In the genomic region with DNA sequence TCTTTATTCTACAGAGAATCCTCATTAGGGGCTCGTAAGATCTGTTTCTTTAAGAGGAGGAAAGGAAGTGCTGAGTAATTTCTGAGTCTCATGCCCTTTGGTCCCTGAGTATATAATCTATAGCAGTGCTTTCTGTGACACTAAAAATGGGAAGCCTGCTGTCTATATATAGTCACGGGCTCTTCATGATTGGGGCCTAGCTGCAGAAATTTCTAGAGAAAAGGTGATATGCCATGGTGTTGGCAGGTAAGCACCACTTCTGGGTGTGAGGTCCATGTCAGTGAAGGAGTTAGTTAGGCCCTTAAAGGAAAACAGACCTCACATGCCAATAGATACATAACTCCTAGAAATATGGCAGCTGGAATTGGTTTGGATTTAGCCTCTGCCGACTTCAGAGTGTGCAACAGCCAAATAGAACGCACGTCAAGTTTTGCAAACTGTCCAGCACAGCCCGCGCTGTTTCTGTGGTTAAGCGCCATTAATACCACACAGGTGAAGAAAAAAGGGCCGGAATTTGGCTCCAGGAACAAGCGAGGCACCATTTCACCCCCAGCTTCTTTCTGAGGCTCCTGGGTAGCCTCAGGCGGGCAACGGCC, we compare ENCODE assay signal across 1 cellular context.
TF ChIP-seq lines count a peak whose summit lies in the region.

No MANE protein-coding gene starts in this region.

TF ChIP-seq in A549, 52 proteins besides CTCF, POLR2A, EP300 and RAD21 (continued from another document):
- TF ChIP-seq ZSCAN20 (CRISPR knock-in tag; IDR thresholded peaks at IDR 0.05) (peak; percentile 38; the same call in 1 of the 2 replicates), SMC3 (IDR thresholded peaks at IDR 0.05) (no peak), MAFK (IDR thresholded peaks at IDR 0.05; ENCODE audit: partially characterized antibody) (no peak), NFE2L2 (conservative IDR thresholded peaks at IDR 0.05; ENCODE audit: low read length) (no peak), HES2 (IDR thresholded peaks at IDR 0.05) (no peak), MAZ (IDR thresholded peaks at IDR 0.05; ENCODE audit: borderline replicate concordance, low read depth, low read length) (no peak), FOSB (CRISPR knock-in tag; IDR thresholded peaks at IDR 0.05) (no peak), ZC3H11A (IDR thresholded peaks at IDR 0.05) (no peak), ELK1 (IDR thresholded peaks at IDR 0.05; ENCODE audit: low read depth, low read length) (no peak), EHMT2 (IDR thresholded peaks at IDR 0.05; ENCODE audit: low read depth) (no peak), FOSL2 (IDR thresholded peaks at IDR 0.05) (no peak), FOSL2 (CRISPR knock-in tag; IDR thresholded peaks at IDR 0.05) (peak; percentile 25; the same call in 1 of the 2 replicates)
- TF ChIP-seq, protein P1, sequence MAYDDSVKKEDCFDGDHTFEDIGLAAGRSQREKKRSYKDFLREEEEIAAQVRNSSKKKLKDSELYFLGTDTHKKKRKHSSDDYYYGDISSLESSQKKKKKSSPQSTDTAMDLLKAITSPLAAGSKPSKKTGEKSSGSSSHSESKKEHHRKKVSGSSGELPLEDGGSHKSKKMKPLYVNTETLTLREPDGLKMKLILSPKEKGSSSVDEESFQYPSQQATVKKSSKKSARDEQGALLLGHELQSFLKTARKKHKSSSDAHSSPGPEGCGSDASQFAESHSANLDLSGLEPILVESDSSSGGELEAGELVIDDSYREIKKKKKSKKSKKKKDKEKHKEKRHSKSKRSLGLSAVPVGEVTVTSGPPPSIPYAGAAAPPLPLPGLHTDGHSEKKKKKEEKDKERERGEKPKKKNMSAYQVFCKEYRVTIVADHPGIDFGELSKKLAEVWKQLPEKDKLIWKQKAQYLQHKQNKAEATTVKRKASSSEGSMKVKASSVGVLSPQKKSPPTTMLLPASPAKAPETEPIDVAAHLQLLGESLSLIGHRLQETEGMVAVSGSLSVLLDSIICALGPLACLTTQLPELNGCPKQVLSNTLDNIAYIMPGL (CRISPR knock-in tag; IDR thresholded peaks at IDR 0.05; ENCODE audit: borderline replicate concordance): no peak
- TF ChIP-seq, protein P2, sequence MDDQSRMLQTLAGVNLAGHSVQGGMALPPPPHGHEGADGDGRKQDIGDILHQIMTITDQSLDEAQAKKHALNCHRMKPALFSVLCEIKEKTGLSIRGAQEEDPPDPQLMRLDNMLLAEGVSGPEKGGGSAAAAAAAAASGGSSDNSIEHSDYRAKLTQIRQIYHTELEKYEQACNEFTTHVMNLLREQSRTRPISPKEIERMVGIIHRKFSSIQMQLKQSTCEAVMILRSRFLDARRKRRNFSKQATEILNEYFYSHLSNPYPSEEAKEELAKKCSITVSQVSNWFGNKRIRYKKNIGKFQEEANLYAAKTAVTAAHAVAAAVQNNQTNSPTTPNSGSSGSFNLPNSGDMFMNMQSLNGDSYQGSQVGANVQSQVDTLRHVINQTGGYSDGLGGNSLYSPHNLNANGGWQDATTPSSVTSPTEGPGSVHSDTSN (IDR thresholded peaks at IDR 0.05): no peak
- TF ChIP-seq, protein P3, sequence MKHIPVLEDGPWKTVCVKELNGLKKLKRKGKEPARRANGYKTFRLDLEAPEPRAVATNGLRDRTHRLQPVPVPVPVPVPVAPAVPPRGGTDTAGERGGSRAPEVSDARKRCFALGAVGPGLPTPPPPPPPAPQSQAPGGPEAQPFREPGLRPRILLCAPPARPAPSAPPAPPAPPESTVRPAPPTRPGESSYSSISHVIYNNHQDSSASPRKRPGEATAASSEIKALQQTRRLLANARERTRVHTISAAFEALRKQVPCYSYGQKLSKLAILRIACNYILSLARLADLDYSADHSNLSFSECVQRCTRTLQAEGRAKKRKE (CRISPR knock-in tag; IDR thresholded peaks at IDR 0.05; ENCODE audit: low read depth): no peak
- TF ChIP-seq, protein P4, sequence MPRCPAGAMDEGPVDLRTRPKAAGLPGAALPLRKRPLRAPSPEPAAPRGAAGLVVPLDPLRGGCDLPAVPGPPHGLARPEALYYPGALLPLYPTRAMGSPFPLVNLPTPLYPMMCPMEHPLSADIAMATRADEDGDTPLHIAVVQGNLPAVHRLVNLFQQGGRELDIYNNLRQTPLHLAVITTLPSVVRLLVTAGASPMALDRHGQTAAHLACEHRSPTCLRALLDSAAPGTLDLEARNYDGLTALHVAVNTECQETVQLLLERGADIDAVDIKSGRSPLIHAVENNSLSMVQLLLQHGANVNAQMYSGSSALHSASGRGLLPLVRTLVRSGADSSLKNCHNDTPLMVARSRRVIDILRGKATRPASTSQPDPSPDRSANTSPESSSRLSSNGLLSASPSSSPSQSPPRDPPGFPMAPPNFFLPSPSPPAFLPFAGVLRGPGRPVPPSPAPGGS (IDR thresholded peaks at IDR 0.05): no peak
